Comparison of ENCODE assay signal across 16 cellular contexts in genomic region chr4:42985971-42986370, GRCh38.
DNase-seq lines count a peak whose midpoint lies in the region; ATAC-seq and TF ChIP-seq lines count a peak whose summit lies in the region.
"Had no signal": no experiment of that assay in that cellular context is flagged by ENCODE, and none has a peak within 500 bp of the region (broad histone marks: within the 10 kb centered on the region; RNA-seq: fewer than 3 reads in every experiment).

No MANE protein-coding gene starts in this region.

- H3K36me3 ChIP-seq in GM23338 (ENCODE audit: insufficient read depth) (peaks cover 5% of the 10 kb centered on the region; the same call in 1 of the 2 replicates), neural progenitor cell (no peaks in the 10 kb centered on the region)

- H4K20me1 ChIP-seq in GM23338 (replicated peaks; ENCODE audit: insufficient read depth) (no peaks in the 10 kb centered on the region), neural progenitor cell (ENCODE audit: low read depth) (no peaks in the 10 kb centered on the region)

- no peak overlapping the region for H3K4me3 Mint-ChIP-seq in GM23338
- no peak overlapping the region for H3K4me3 Mint-ChIP-seq in neural progenitor cell
- no peak overlapping the region for H3K4me3 Mint-ChIP-seq in T-helper 2 cell treated with Interferon-gamma antibody and Interleukin-4, amounts not matched to agents 5 μg/mL and 100 μg/mL, for 36 hours
- H3K4me3 Mint-ChIP-seq: CD4-positive, alpha-beta memory T cell had no signal

- TF ChIP-seq CTCF in GM23338 (conservative IDR thresholded peaks at IDR 0.05; ENCODE audit: low read depth in 2 of 2) (no peak), neural progenitor cell (IDR thresholded peaks at IDR 0.05) (no peak)

- in situ Hi-C loops in G401 (cut with HindIII; ENCODE audit: low sequenced_read_pairs), result no loop called here

- H3F3A ChIP-seq in GM23338 (replicated peaks; ENCODE audit: low read depth) (no peaks in the 10 kb centered on the region), neural progenitor cell (ENCODE audit: low read depth) (no peaks in the 10 kb centered on the region)

- H3K36me3 Mint-ChIP-seq in GM23338 (ENCODE audit: low read depth) (peaks cover 13% of the 10 kb centered on the region), neural progenitor cell (no peaks in the 10 kb centered on the region)
- H3K36me3 Mint-ChIP-seq in T-helper 2 cell treated with Interferon-gamma antibody and Interleukin-4, amounts not matched to agents 5 μg/mL and 100 μg/mL, for 36 hours (ENCODE audit: low read depth), result no peaks in the 10 kb centered on the region
- H3K36me3 Mint-ChIP-seq: CD4-positive, alpha-beta memory T cell had no signal

- H3K4me3 ChIP-seq in GM23338 (no peak overlapping the region), neural progenitor cell (no peak overlapping the region)

- no peak overlapping the region for H3K27ac ChIP-seq in GM23338 (ENCODE audit: low read depth)
- H3K27ac ChIP-seq in neural progenitor cell, result no peak overlapping the region

- peak overlapping the region; percentile 16; the same call in 1 of the 2 replicates for H2AFZ ChIP-seq in GM23338
- no peak overlapping the region for H2AFZ ChIP-seq in neural progenitor cell (replicated peaks)

- H3K27me3 ChIP-seq in GM23338 (ENCODE audit: insufficient read depth) (no peaks in the 10 kb centered on the region), neural progenitor cell (no peaks in the 10 kb centered on the region)

- H3K9me2 ChIP-seq in GM23338 (ENCODE audit: insufficient read depth), result 0 out of 2 replicates have a peak, but pooled peaks cover 5% of the 10 kb centered on the region

- peaks cover 25% of the 10 kb centered on the region for H3K9me3 Mint-ChIP-seq in GM23338
- H3K9me3 Mint-ChIP-seq in neural progenitor cell, result peaks cover 10% of the 10 kb centered on the region
- H3K9me3 Mint-ChIP-seq in T-helper 2 cell treated with Interferon-gamma antibody and Interleukin-4, amounts not matched to agents 5 μg/mL and 100 μg/mL, for 36 hours, result peaks cover 9% of the 10 kb centered on the region

- DNase-seq in NCI-H2171 treated with DMSO at 0.1 percent for 48 hours (lab: John Stamatoyannopoulos, UW) (peak; percentile 1), NCI-H2171 (lab: John Stamatoyannopoulos, UW) (no peak), G401 (ENCODE audit: low spot score) (peak; percentile 79), GM23338 (ENCODE audit: low spot score) (no peak), cerebellar cortex (ENCODE audit: low spot score) (peak; percentile 83), neural progenitor cell (ENCODE audit: low spot score) (no peak), UCSD-AML1 (lab: John Stamatoyannopoulos, UW; ENCODE audit: unreplicated experiment) (no peak)
- no peak for DNase-seq in T-helper 2 cell treated with Interferon-gamma antibody and Interleukin-4, amounts not matched to agents 5 μg/mL and 100 μg/mL, for 36 hours (ENCODE audit: low spot score)
- DNase-seq: Calu3; CD4-positive, alpha-beta memory T cell; COR-L47; DMS79; EL; GF-D8; H7; HCEC 1CT had no signal

- H3K79me2 ChIP-seq in GM23338 (replicated peaks; ENCODE audit: insufficient read depth) (no peaks in the 10 kb centered on the region), neural progenitor cell (ENCODE audit: low read depth) (no peaks in the 10 kb centered on the region)

- peaks cover 2% of the 10 kb centered on the region for H3K27me3 Mint-ChIP-seq in GM23338 (ENCODE audit: insufficient read depth, low read depth, poor library complexity)
- H3K27me3 Mint-ChIP-seq in neural progenitor cell (ENCODE audit: insufficient read depth, low read depth), result no peaks in the 10 kb centered on the region
- no peaks in the 10 kb centered on the region for H3K27me3 Mint-ChIP-seq in T-helper 2 cell treated with Interferon-gamma antibody and Interleukin-4, amounts not matched to agents 5 μg/mL and 100 μg/mL, for 36 hours (ENCODE audit: low read depth)
- H3K27me3 Mint-ChIP-seq: CD4-positive, alpha-beta memory T cell had no signal

- H3K27ac Mint-ChIP-seq in GM23338 (no peak overlapping the region), neural progenitor cell (no peak overlapping the region)
- H3K27ac Mint-ChIP-seq in T-helper 2 cell treated with Interferon-gamma antibody and Interleukin-4, amounts not matched to agents 5 μg/mL and 100 μg/mL, for 36 hours, result no peak overlapping the region
- H3K27ac Mint-ChIP-seq: CD4-positive, alpha-beta memory T cell had no signal

- H3K4me1 ChIP-seq in GM23338 (ENCODE audit: insufficient read depth) (no peaks in the 10 kb centered on the region), neural progenitor cell (no peaks in the 10 kb centered on the region)

- no peak for ATAC-seq in GM23338

- H3K9ac ChIP-seq in neural progenitor cell, result no peak overlapping the region

- H3K4me2 ChIP-seq in GM23338 (no peak overlapping the region), neural progenitor cell (no peak overlapping the region)

- H3K9me3 ChIP-seq in neural progenitor cell (ENCODE audit: low read depth), result peaks cover 4% of the 10 kb centered on the region

- H3K4me1 Mint-ChIP-seq in GM23338 (no peaks in the 10 kb centered on the region), neural progenitor cell (peaks cover 3% of the 10 kb centered on the region)
- no peaks in the 10 kb centered on the region for H3K4me1 Mint-ChIP-seq in T-helper 2 cell treated with Interferon-gamma antibody and Interleukin-4, amounts not matched to agents 5 μg/mL and 100 μg/mL, for 36 hours (ENCODE audit: low read depth)
- H3K4me1 Mint-ChIP-seq: CD4-positive, alpha-beta memory T cell had no signal

TF ChIP-seq in GM23338, 12 proteins besides CTCF, POLR2A, EP300 and RAD21 (continues in another document):
- no peak for TF ChIP-seq CREB1 (CRISPR knock-in tag; IDR thresholded peaks at IDR 0.05; ENCODE audit: low read depth)
- no peak for TF ChIP-seq ZNF331 (CRISPR knock-in tag; IDR thresholded peaks at IDR 0.05; ENCODE audit: low read depth)
- no peak for TF ChIP-seq EZH2 (IDR thresholded peaks at IDR 0.05; ENCODE audit: low read depth, unreplicated experiment)
- no peak for TF ChIP-seq STAT1 (IDR thresholded peaks at IDR 0.05; ENCODE audit: unreplicated experiment)
- TF ChIP-seq EZH2phosphoT487 (IDR thresholded peaks at IDR 0.05; ENCODE audit: unreplicated experiment), result no peak
- TF ChIP-seq ETS1 (IDR thresholded peaks at IDR 0.05), result no peak
- TF ChIP-seq POLR2AphosphoS5 (IDR thresholded peaks at IDR 0.05; ENCODE audit: low read depth), result no peak
- TF ChIP-seq ZNF114 (CRISPR knock-in tag; IDR thresholded peaks at IDR 0.05), result no peak
- TF ChIP-seq NANOG (IDR thresholded peaks at IDR 0.05; ENCODE audit: borderline replicate concordance), result no peak
- TF ChIP-seq JUNB (IDR thresholded peaks at IDR 0.05; ENCODE audit: unreplicated experiment), result no peak

Comparison
In these comparisons a context has a peak if more than half of its experiments do, and no peak if none do; other contexts are left out.
1. DNase-seq: peak in NCI-H2171 treated with DMSO at 0.1 percent for 48 hours (single experiment), G401 (single experiment) and cerebellar cortex (single experiment); none in NCI-H2171 (single experiment), GM23338 (single experiment), neural progenitor cell (single experiment), UCSD-AML1 (single experiment) and T-helper 2 cell treated with Interferon-gamma antibody and Interleukin-4, amounts not matched to agents 5 μg/mL and 100 μg/mL, for 36 hours (single experiment).